ENCODE assay signal across 24 cellular contexts in genomic region chr1:195458365-195458764, GRCh38.
"Had no signal": no experiment of that assay in that cellular context is flagged by ENCODE, and none has a peak within 500 bp of the region (broad histone marks: within the 10 kb centered on the region; RNA-seq: fewer than 3 reads in every experiment).

No MANE protein-coding gene starts in this region.

- H3K27me3 ChIP-seq: neural progenitor cell, right lobe of liver, sigmoid colon, stomach, thyroid gland, tibial nerve, upper lobe of left lung, vagina had no signal

- H3K4me2 ChIP-seq: neural progenitor cell had no signal

- H3K4me1 ChIP-seq: neural progenitor cell, parathyroid adenoma, psoas muscle, right lobe of liver, sigmoid colon, stomach, thyroid gland, tibial nerve, upper lobe of left lung, vagina had no signal

- H3K27ac ChIP-seq: neural progenitor cell, ovary, parathyroid adenoma, psoas muscle, right lobe of liver, sigmoid colon, stomach, thoracic aorta, thyroid gland, tibial nerve, upper lobe of left lung, vagina had no signal

- DNase-seq: occipital lobe; ovary; posterior cingulate gyrus; psoas muscle; right cardiac atrium; right lobe of liver; sigmoid colon; small intestine; stimulated activated CD4-positive, alpha-beta T cell treated with anti-CD3 and anti-CD28 coated beads, Interleukin-15, amount 100 ng/mL, for 24 hours; stimulated activated CD4-positive, alpha-beta T cell treated with anti-CD3 and anti-CD28 coated beads, Interleukin-2, amount 100 ng/mL, for 24 hours; stimulated activated CD4-positive, alpha-beta T cell treated with anti-CD3 and anti-CD28 coated beads, Interleukin-2, amount 100 ng/mL, for 48 hours; stimulated activated CD4-positive, alpha-beta T cell treated with anti-CD3 and anti-CD28 coated beads, Interleukin-4, amount 100 ng/mL, for 24 hours; stimulated activated naive B cell treated with anti-CD40 and anti-IgM and Interleukin-4, amounts not matched to agents 10 μg/mL and 1 μg/mL and 100 μg/mL, for 72 hours; stimulated activated naive CD4-positive, alpha-beta T cell treated with Interleukin-2 at 50 U/mL for 16 hours; stomach; thyroid gland; trophoblast cell; upper lobe of left lung had no signal

- H3K9me3 ChIP-seq: ovary, psoas muscle, right lobe of liver, sigmoid colon, stomach, thoracic aorta, thyroid gland, tibial nerve, upper lobe of left lung, vagina had no signal

- H2AFZ ChIP-seq: neural progenitor cell, parathyroid adenoma had no signal

- H3K36me3 ChIP-seq: neural progenitor cell, ovary, right lobe of liver, sigmoid colon, stomach, thoracic aorta, thyroid gland, tibial nerve, upper lobe of left lung, vagina had no signal

- H3K9ac ChIP-seq: neural progenitor cell, parathyroid adenoma had no signal

- ATAC-seq: psoas muscle; right cardiac atrium; right lobe of liver; stimulated activated effector memory CD8-positive, alpha-beta T cell treated with anti-CD3 and anti-CD28 coated beads, Interleukin-12 subunit alpha, Interleukin-12 subunit beta, amount 100 ng/mL, for 72 hours; stimulated activated naive B cell treated with anti-CD40 and anti-IgM and Interleukin-4, amounts not matched to agents 10 μg/mL and 1 μg/mL and 100 μg/mL, for 72 hours had no signal

- H3K4me3 ChIP-seq: neural progenitor cell, ovary, psoas muscle, right lobe of liver, sigmoid colon, stomach, thoracic aorta, thyroid gland, tibial nerve, upper lobe of left lung, vagina had no signal

- H3K79me2 ChIP-seq: parathyroid adenoma had no signal
